ENCODE assay signal across 24 cellular contexts in genomic region chr11:118884613-118885274, GRCh38. TPM values are rescaled to one million over a fixed set of nuclear protein-coding genes. Genes with fewer than 3 reads are reported as not detected.
DNase-seq lines count a peak whose midpoint lies in the region; ATAC-seq and TF ChIP-seq lines count a peak whose summit lies in the region.
"Had no signal": no experiment of that assay in that cellular context is flagged by ENCODE, and none has a peak within 500 bp of the region (broad histone marks: within the 10 kb centered on the region; RNA-seq: fewer than 3 reads in every experiment).

No MANE protein-coding gene starts in this region.

- no peak for ATAC-seq in central memory CD8-positive, alpha-beta T cell (replicated peaks; ENCODE audit: extremely low read depth, poor library complexity, severe bottlenecking)
- ATAC-seq: mucosa of descending colon had no signal

- H3K9ac ChIP-seq in smooth muscle cell (ENCODE audit: low read depth), result no peak overlapping the region

- DNase-seq in activated CD4-positive, alpha-beta T cell treated with anti-CD3 and anti-CD28 coated beads, Interleukin-2, amount 10 ng/mL, durations not matched to agents 7 days and 5 days, result no peak
- no peak for DNase-seq in activated CD4-positive, alpha-beta T cell treated with anti-CD3 and anti-CD28 coated beads for 48 hours
- DNase-seq in Peyer's patch (peak in 2 of 3 donors; percentile 43 to 49), smooth muscle cell (lab: John Stamatoyannopoulos, UW; ENCODE audit: unreplicated experiment) (no peak), DMS153 treated with DMSO at 0.1 percent for 48 hours (lab: John Stamatoyannopoulos, UW; ENCODE audit: unreplicated experiment) (no peak), cortex of kidney (lab: John Stamatoyannopoulos, UW) (no peak), DMS 273 treated with DMSO at 0.1 percent for 48 hours (lab: John Stamatoyannopoulos, UW) (no peak)
- DNase-seq in central memory CD8-positive, alpha-beta T cell (ENCODE audit: low spot score in 2 of 2), result no peak
- DNase-seq: activated CD8-positive, alpha-beta memory T cell treated with anti-CD3 and anti-CD28 coated beads, Interleukin-2, amount 50 U/mL, for 4 hours; amygdala; C1 segment of cervical spinal cord; hypothalamus; KG1; kidney glomerular epithelial cell; mucosa of descending colon; NCI-H1092 treated with DMSO at 0.1 percent for 48 hours; NCI-H748 treated with DMSO at 0.1 percent for 48 hours; SW 1271; uterus had no signal

- no peaks in the 10 kb centered on the region for H3K36me3 Mint-ChIP-seq in activated CD4-positive, alpha-beta T cell treated with anti-CD3 and anti-CD28 coated beads, Interleukin-2, amount 10 ng/mL, durations not matched to agents 7 days and 5 days (ENCODE audit: low read depth)
- peaks cover 23% of the 10 kb centered on the region for H3K36me3 Mint-ChIP-seq in central memory CD8-positive, alpha-beta T cell (ENCODE audit: insufficient read depth)

- no peaks in the 10 kb centered on the region for H3K79me2 ChIP-seq in smooth muscle cell (ENCODE audit: low read depth)

- 95% methylated on average over 12 of the region's 12 CpGs for WGBS in smooth muscle cell (ENCODE audit: low lambda C conversion rate)

- H2AFZ ChIP-seq in smooth muscle cell (ENCODE audit: low read depth), result no peak overlapping the region

- H3K27me3 ChIP-seq in Peyer's patch (no peaks in the 10 kb centered on the region), smooth muscle cell (ENCODE audit: low read depth) (no peaks in the 10 kb centered on the region)
- H3K27me3 ChIP-seq: uterus had no signal

- CTCF ChIA-PET in activated CD4-positive, alpha-beta T cell treated with anti-CD3 and anti-CD28 coated beads, Interleukin-2, amount 10 ng/mL, durations not matched to agents 7 days and 5 days (lab: Charles Lee), result interaction anchor here (1.1 to 2.2 kb wide), 7 partner anchors 10 to 45 kb away, joined by 3 to 9 read pairs (median 6); partner anchors contain the start of gene BCL9L

- TF ChIP-seq CTCF in Peyer's patch (IDR thresholded peaks at IDR 0.05) (no peak), smooth muscle cell (IDR thresholded peaks at IDR 0.05; ENCODE audit: borderline replicate concordance, insufficient read depth, poor library complexity, severe bottlenecking) (no peak)

- H3K4me3 ChIP-seq in Peyer's patch (peak overlapping the region in 2 of 4 donors; percentile 39 to 54), smooth muscle cell (no peak overlapping the region)
- H3K4me3 ChIP-seq: mucosa of descending colon, uterus had no signal

- POLR2A ChIA-PET in activated CD4-positive, alpha-beta T cell treated with anti-CD3 and anti-CD28 coated beads, Interleukin-2, amount 10 ng/mL, durations not matched to agents 7 days and 5 days (lab: Charles Lee), result interaction anchor here (0.9 kb wide), 1 partner anchor 15 kb away, joined by 4 read pairs; no protein-coding TSS in a partner anchor

- peaks cover 0 to 17% (median 7%) of the 10 kb centered on the region in 4 donors for H3K4me1 ChIP-seq in Peyer's patch
- peaks cover 12% of the 10 kb centered on the region for H3K4me1 ChIP-seq in smooth muscle cell (ENCODE audit: low read depth)

- H3F3A ChIP-seq in smooth muscle cell (ENCODE audit: low read depth), result no peaks in the 10 kb centered on the region

- H3K36me3 ChIP-seq in Peyer's patch (no peaks in the 10 kb centered on the region), smooth muscle cell (ENCODE audit: low read depth) (no peaks in the 10 kb centered on the region)
- H3K36me3 ChIP-seq: uterus had no signal

- H3K27ac ChIP-seq in Peyer's patch (peak overlapping the region in 2 of 4 donors; percentile 74 to 90), smooth muscle cell (ENCODE audit: low read depth) (peak overlapping the region; percentile 60)
- H3K27ac ChIP-seq: uterus, VCaP had no signal

- H3K27ac Mint-ChIP-seq in activated CD4-positive, alpha-beta T cell treated with anti-CD3 and anti-CD28 coated beads, Interleukin-2, amount 10 ng/mL, durations not matched to agents 7 days and 5 days, result peak overlapping the region; percentile 76
- peak overlapping the region; percentile 88 for H3K27ac Mint-ChIP-seq in central memory CD8-positive, alpha-beta T cell (ENCODE audit: low read depth)

- no peaks in the 10 kb centered on the region for H3K27me3 Mint-ChIP-seq in activated CD4-positive, alpha-beta T cell treated with anti-CD3 and anti-CD28 coated beads, Interleukin-2, amount 10 ng/mL, durations not matched to agents 7 days and 5 days
- H3K27me3 Mint-ChIP-seq in central memory CD8-positive, alpha-beta T cell, result no peaks in the 10 kb centered on the region

- no peaks in the 10 kb centered on the region for H3K9me3 Mint-ChIP-seq in activated CD4-positive, alpha-beta T cell treated with anti-CD3 and anti-CD28 coated beads, Interleukin-2, amount 10 ng/mL, durations not matched to agents 7 days and 5 days
- H3K9me3 Mint-ChIP-seq in central memory CD8-positive, alpha-beta T cell, result no peaks in the 10 kb centered on the region

- TF ChIP-seq POLR2A in Peyer's patch (IDR thresholded peaks at IDR 0.05), result no peak

- no peaks in the 10 kb centered on the region for H4K20me1 ChIP-seq in smooth muscle cell (ENCODE audit: low read depth)

- H3K9me3 ChIP-seq in Peyer's patch (no peaks in the 10 kb centered on the region), smooth muscle cell (replicated peaks; ENCODE audit: low read depth) (no peaks in the 10 kb centered on the region)
- H3K9me3 ChIP-seq: mucosa of descending colon, uterus had no signal

- H3K4me3 Mint-ChIP-seq in activated CD4-positive, alpha-beta T cell treated with anti-CD3 and anti-CD28 coated beads, Interleukin-2, amount 10 ng/mL, durations not matched to agents 7 days and 5 days, result peak overlapping the region; percentile 14
- peak overlapping the region; percentile 89 for H3K4me3 Mint-ChIP-seq in central memory CD8-positive, alpha-beta T cell

- H3K4me2 ChIP-seq in smooth muscle cell, result no peak overlapping the region

- H3K4me1 Mint-ChIP-seq in activated CD4-positive, alpha-beta T cell treated with anti-CD3 and anti-CD28 coated beads, Interleukin-2, amount 10 ng/mL, durations not matched to agents 7 days and 5 days, result peaks cover 55% of the 10 kb centered on the region
- peaks cover 81% of the 10 kb centered on the region for H3K4me1 Mint-ChIP-seq in central memory CD8-positive, alpha-beta T cell

RNA-seq across cellular contexts. Expression of gene CXCR5, which starts 1.1 kb away (rescaled TPM):
- total RNA-seq in activated CD4-positive, alpha-beta T cell treated with anti-CD3 and anti-CD28 coated beads, Interleukin-2, amount 10 ng/mL, durations not matched to agents 7 days and 5 days, result under 1 TPM; 0.50 to 0.52 TPM
- total RNA-seq in Peyer's patch, result 1 to 10 TPM in 2 of 4 donors, under 1 TPM in 1, not detected in 1; 0.66 to 7.4 (median 1.1) TPM
- total RNA-seq in smooth muscle cell, result not detected in 2 replicates
- polyA plus RNA-seq in smooth muscle cell, result 1.6 TPM in 1 of 2 replicates, not detected in the other
- total RNA-seq: A172, cerebellum, Daoy, osteoblast had no signal

RNA-seq across cellular contexts. Expression of gene BCL9L, which starts 41.0 kb away (rescaled TPM):
- 100 to 1,000 TPM; 103 to 109 TPM for total RNA-seq in activated CD4-positive, alpha-beta T cell treated with anti-CD3 and anti-CD28 coated beads, Interleukin-2, amount 10 ng/mL, durations not matched to agents 7 days and 5 days
- total RNA-seq in Peyer's patch (10 to 100 TPM; 26.4 to 51.3 (median 34.1) TPM), smooth muscle cell (10.5 and 10.8 TPM in 2 replicates)
- polyA plus RNA-seq in smooth muscle cell, result 11.4 and 19.0 TPM in 2 replicates

Comparison
In these comparisons a context has a peak if more than half of its experiments do, and no peak if none do; other contexts are left out.
1. DNase-seq: peak in Peyer's patch (2 of 3); none in activated CD4-positive, alpha-beta T cell treated with anti-CD3 and anti-CD28 coated beads, Interleukin-2, amount 10 ng/mL, durations not matched to agents 7 days and 5 days (single experiment), activated CD4-positive, alpha-beta T cell treated with anti-CD3 and anti-CD28 coated beads for 48 hours (single experiment), central memory CD8-positive, alpha-beta T cell (0 of 2), smooth muscle cell (single experiment), DMS153 treated with DMSO at 0.1 percent for 48 hours (single experiment), cortex of kidney (single experiment) and DMS 273 treated with DMSO at 0.1 percent for 48 hours (single experiment).